Comparison of ENCODE assay signal across 1 cellular context in the genomic region with DNA sequence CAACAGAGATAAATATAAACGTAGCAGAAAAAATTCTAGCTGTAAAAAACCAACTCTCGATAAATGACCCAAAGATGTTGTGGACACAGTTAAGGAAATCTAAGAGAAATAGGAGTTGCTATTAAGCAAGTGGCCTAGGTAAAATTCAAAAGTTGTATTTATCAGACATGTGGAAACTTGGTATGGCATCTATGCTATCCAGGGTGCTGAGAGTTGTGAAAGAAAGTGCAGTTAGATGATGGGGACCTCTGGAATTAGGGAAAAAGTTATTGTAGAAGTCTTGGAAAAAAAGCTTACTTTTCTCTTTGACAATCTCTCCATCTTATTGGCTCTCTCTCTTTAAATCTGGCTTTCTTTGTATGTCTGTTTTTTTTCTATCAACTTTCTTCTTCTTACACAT.
TF ChIP-seq lines count a peak whose summit lies in the region.

No MANE protein-coding gene starts in this region.

TF ChIP-seq in GM23338, 12 proteins besides CTCF, POLR2A, EP300 and RAD21 (continued from another document):
- TF ChIP-seq, protein P1, sequence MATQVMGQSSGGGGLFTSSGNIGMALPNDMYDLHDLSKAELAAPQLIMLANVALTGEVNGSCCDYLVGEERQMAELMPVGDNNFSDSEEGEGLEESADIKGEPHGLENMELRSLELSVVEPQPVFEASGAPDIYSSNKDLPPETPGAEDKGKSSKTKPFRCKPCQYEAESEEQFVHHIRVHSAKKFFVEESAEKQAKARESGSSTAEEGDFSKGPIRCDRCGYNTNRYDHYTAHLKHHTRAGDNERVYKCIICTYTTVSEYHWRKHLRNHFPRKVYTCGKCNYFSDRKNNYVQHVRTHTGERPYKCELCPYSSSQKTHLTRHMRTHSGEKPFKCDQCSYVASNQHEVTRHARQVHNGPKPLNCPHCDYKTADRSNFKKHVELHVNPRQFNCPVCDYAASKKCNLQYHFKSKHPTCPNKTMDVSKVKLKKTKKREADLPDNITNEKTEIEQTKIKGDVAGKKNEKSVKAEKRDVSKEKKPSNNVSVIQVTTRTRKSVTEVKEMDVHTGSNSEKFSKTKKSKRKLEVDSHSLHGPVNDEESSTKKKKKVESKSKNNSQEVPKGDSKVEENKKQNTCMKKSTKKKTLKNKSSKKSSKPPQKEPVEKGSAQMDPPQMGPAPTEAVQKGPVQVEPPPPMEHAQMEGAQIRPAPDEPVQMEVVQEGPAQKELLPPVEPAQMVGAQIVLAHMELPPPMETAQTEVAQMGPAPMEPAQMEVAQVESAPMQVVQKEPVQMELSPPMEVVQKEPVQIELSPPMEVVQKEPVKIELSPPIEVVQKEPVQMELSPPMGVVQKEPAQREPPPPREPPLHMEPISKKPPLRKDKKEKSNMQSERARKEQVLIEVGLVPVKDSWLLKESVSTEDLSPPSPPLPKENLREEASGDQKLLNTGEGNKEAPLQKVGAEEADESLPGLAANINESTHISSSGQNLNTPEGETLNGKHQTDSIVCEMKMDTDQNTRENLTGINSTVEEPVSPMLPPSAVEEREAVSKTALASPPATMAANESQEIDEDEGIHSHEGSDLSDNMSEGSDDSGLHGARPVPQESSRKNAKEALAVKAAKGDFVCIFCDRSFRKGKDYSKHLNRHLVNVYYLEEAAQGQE (IDR thresholded peaks at IDR 0.05; ENCODE audit: unreplicated experiment) = peak; percentile 51
- no peak for TF ChIP-seq JUNB (IDR thresholded peaks at IDR 0.05; ENCODE audit: unreplicated experiment)
